Comparison of ENCODE assay signal across 17 cellular contexts in the genomic region with DNA sequence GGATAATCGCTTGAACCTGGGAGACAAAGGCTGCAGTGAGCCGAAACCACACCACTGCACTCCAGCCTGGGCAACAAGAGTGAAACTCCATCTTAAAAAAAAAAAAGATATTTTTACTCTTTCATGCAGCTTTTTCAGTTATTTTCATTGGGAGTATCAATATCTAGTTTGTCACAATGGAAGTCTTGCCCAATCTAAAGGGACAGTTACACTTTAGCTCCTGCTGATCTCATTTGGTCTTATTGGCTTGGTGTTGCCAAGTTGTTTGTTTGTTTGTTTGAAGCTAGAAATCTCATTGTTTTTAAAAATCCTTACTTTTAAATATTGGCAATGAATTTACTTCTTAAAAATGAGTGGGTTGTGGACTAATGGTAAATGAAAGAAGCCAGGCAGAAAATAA. TPM values are rescaled to one million over a fixed set of nuclear protein-coding genes. Genes with fewer than 3 reads are reported as not detected.
DNase-seq lines count a peak whose midpoint lies in the region; ATAC-seq and TF ChIP-seq lines count a peak whose summit lies in the region.
"Had no signal": no experiment of that assay in that cellular context is flagged by ENCODE, and none has a peak within 500 bp of the region (broad histone marks: within the 10 kb centered on the region; RNA-seq: fewer than 3 reads in every experiment).

No MANE protein-coding gene starts in this region.

- in situ Hi-C loops in brain microvascular endothelial cell (cut with HindIII; ENCODE audit: low pct_ligation_motif_present, low sequenced_read_pairs): no loop called here

- H3K4me3 ChIP-seq in brain microvascular endothelial cell (ENCODE audit: low read depth, low read length) (no peak overlapping the region), osteoblast (ENCODE audit: insufficient read depth, low read length) (no peak overlapping the region), tibial nerve (no peak overlapping the region), body of pancreas (no peak overlapping the region)
- H3K4me3 ChIP-seq: GM12878 had no signal

- no peaks in the 10 kb centered on the region for H3K9me3 ChIP-seq in osteoblast (ENCODE audit: low read depth, low read length)
- no peaks in the 10 kb centered on the region for H3K9me3 ChIP-seq in tibial nerve
- no peaks in the 10 kb centered on the region for H3K9me3 ChIP-seq in body of pancreas

- intact Hi-C loops in body of pancreas (cut with DNase I): loop anchor here (10.0 kb wide), 1 partner anchor 49 kb away; no protein-coding TSS in a partner anchor

- peaks cover 37% of the 10 kb centered on the region for H3K4me1 Mint-ChIP-seq in activated T-cell treated with anti-CD3 and anti-CD28 coated beads, Interleukin-2, amount 50 U/mL, for 24 hours (ENCODE audit: low read depth)
- H3K4me1 Mint-ChIP-seq in activated T-cell treated with anti-CD3 and anti-CD28 coated beads, Interleukin-2, amount 50 U/mL, for 4 hours (ENCODE audit: low read depth): peaks cover 5% of the 10 kb centered on the region

- H3K27me3 Mint-ChIP-seq in activated T-cell treated with anti-CD3 and anti-CD28 coated beads, Interleukin-2, amount 50 U/mL, for 24 hours: no peaks in the 10 kb centered on the region
- H3K27me3 Mint-ChIP-seq in activated T-cell treated with anti-CD3 and anti-CD28 coated beads, Interleukin-2, amount 50 U/mL, for 4 hours (ENCODE audit: low read depth): no peaks in the 10 kb centered on the region

- H3K27me3 ChIP-seq in brain microvascular endothelial cell (replicated peaks) (no peaks in the 10 kb centered on the region), osteoblast (ENCODE audit: insufficient read depth, low read length) (no peaks in the 10 kb centered on the region), tibial nerve (no peaks in the 10 kb centered on the region), body of pancreas (no peaks in the 10 kb centered on the region)

- no peak for ATAC-seq in activated T-cell treated with anti-CD3 and anti-CD28 coated beads, Interleukin-2, amount 50 U/mL, for 4 hours
- ATAC-seq in HG02759 (IDR thresholded peaks at IDR 0.05; ENCODE audit: unreplicated experiment) (no peak), body of pancreas (no peak)
- ATAC-seq in stimulated activated naive CD8-positive, alpha-beta T cell treated with anti-CD3 and anti-CD28 coated beads, Interleukin-15, Interleukin-2, amounts not matched to agents 100 U/mL and 50 U/mL, for 24 hours: no peak
- ATAC-seq: GM12878 had no signal

- H2AFZ ChIP-seq in osteoblast (ENCODE audit: low read length): no peak overlapping the region

- H3K27ac ChIP-seq in brain microvascular endothelial cell (peak overlapping the region; percentile 4), osteoblast (ENCODE audit: low read depth, low read length) (peak overlapping the region; percentile 55), tibial nerve (peak overlapping the region; percentile 15 to 80 (median 72)), body of pancreas (no peak overlapping the region)
- H3K27ac ChIP-seq: 22Rv1 had no signal

- no peaks in the 10 kb centered on the region for H4K20me1 ChIP-seq in osteoblast (ENCODE audit: insufficient read depth, low read length)

- no peak for TF ChIP-seq EP300 in tibial nerve (IDR thresholded peaks at IDR 0.05)

- peaks cover 10% of the 10 kb centered on the region for H3K4me1 ChIP-seq in osteoblast (ENCODE audit: insufficient read depth, low read length)
- peaks cover 0 to 12% (median 2%) of the 10 kb centered on the region in 4 donors for H3K4me1 ChIP-seq in tibial nerve
- H3K4me1 ChIP-seq in body of pancreas: no peaks in the 10 kb centered on the region

- TF ChIP-seq CTCF in brain microvascular endothelial cell (IDR thresholded peaks at IDR 0.05; ENCODE audit: low read depth, low read length, missing control alignments) (no peak), osteoblast (IDR thresholded peaks at IDR 0.05; ENCODE audit: extremely low read depth, low read depth, low read length) (no peak), tibial nerve (IDR thresholded peaks at IDR 0.05) (no peak), body of pancreas (IDR thresholded peaks at IDR 0.05) (no peak)

- H3K36me3 ChIP-seq in brain microvascular endothelial cell (replicated peaks) (peaks cover 34% of the 10 kb centered on the region), osteoblast (ENCODE audit: insufficient read depth, low read length) (peaks cover 56% of the 10 kb centered on the region), tibial nerve (peaks cover 0 to 68% (median 0%) of the 10 kb centered on the region in 3 donors), body of pancreas (replicated peaks in 1 of 2; ENCODE audit: insufficient read depth in 1 of 2, low read depth in 2 of 2) (peaks cover 0 to 26% of the 10 kb centered on the region in 2 donors)

- no peak for DNase-seq in activated T-cell treated with anti-CD3 and anti-CD28 coated beads, Interleukin-2, amount 50 U/mL, for 24 hours
- no peak for DNase-seq in activated T-cell treated with anti-CD3 and anti-CD28 coated beads, Interleukin-2, amount 50 U/mL, for 4 hours
- DNase-seq in brain microvascular endothelial cell: no peak
- DNase-seq in osteoblast (ENCODE audit: insufficient read length, low spot score, missing footprints): no peak
- no peak for DNase-seq in tibial nerve (ENCODE audit: low spot score in 2 of 2)
- DNase-seq in body of pancreas: no peak
- DNase-seq in stimulated activated naive CD8-positive, alpha-beta T cell treated with anti-CD3 and anti-CD28 coated beads, Interleukin-15, Interleukin-2, amounts not matched to agents 100 U/mL and 50 U/mL, for 24 hours: no peak
- DNase-seq: C1 segment of cervical spinal cord, DMS79 treated with DMSO at 0.1 percent for 48 hours, GOT3, NCI-H1417, NCI-H1930, NCI-H2171, NCI-H446 had no signal

- H3K9me3 Mint-ChIP-seq in activated T-cell treated with anti-CD3 and anti-CD28 coated beads, Interleukin-2, amount 50 U/mL, for 24 hours: no peaks in the 10 kb centered on the region
- no peaks in the 10 kb centered on the region for H3K9me3 Mint-ChIP-seq in activated T-cell treated with anti-CD3 and anti-CD28 coated beads, Interleukin-2, amount 50 U/mL, for 4 hours

- peak overlapping the region; percentile 56 for H3K27ac Mint-ChIP-seq in activated T-cell treated with anti-CD3 and anti-CD28 coated beads, Interleukin-2, amount 50 U/mL, for 24 hours

- H3K79me2 ChIP-seq in osteoblast (ENCODE audit: insufficient read depth, low read length): peaks cover 2% of the 10 kb centered on the region

- TF ChIP-seq POLR2A in tibial nerve (IDR thresholded peaks at IDR 0.05) (no peak), body of pancreas (IDR thresholded peaks at IDR 0.05) (no peak)

- no peak overlapping the region for H3K4me3 Mint-ChIP-seq in activated T-cell treated with anti-CD3 and anti-CD28 coated beads, Interleukin-2, amount 50 U/mL, for 24 hours
- H3K4me3 Mint-ChIP-seq in activated T-cell treated with anti-CD3 and anti-CD28 coated beads, Interleukin-2, amount 50 U/mL, for 4 hours: no peak overlapping the region

- peak overlapping the region; percentile 29 for H3K4me2 ChIP-seq in osteoblast (ENCODE audit: insufficient read depth, low read length)

- WGBS in tibial nerve, 2 donors: 100% methylated on average over 2 of the region's 2 CpGs
- WGBS in body of pancreas, 2 donors: 94 to 100% methylated on average over 2 of the region's 2 CpGs

- peaks cover 92% of the 10 kb centered on the region for H3K36me3 Mint-ChIP-seq in activated T-cell treated with anti-CD3 and anti-CD28 coated beads, Interleukin-2, amount 50 U/mL, for 24 hours (ENCODE audit: low read depth)
- peaks cover 59% of the 10 kb centered on the region for H3K36me3 Mint-ChIP-seq in activated T-cell treated with anti-CD3 and anti-CD28 coated beads, Interleukin-2, amount 50 U/mL, for 4 hours (ENCODE audit: insufficient read depth)

RNA-seq across cellular contexts. Expression of a gene that starts 24.7 kb away (rescaled TPM):
- 10 to 100 TPM in 2 of 3 donors, 1 to 10 TPM in 1; 9.6 to 13.7 (median 11.1) TPM for total RNA-seq in activated T-cell treated with anti-CD3 and anti-CD28 coated beads, Interleukin-2, amount 50 U/mL, for 4 hours
- total RNA-seq in osteoblast: 19.9 and 21.8 TPM in 2 replicates
- total RNA-seq in tibial nerve: 10 to 100 TPM; 10.1 to 25.1 (median 19.5) TPM
- 10 to 100 TPM in 1 of 2 donors, 1 to 10 TPM in 1; 8.3 to 11.2 TPM for total RNA-seq in body of pancreas

RNA-seq across cellular contexts. Expression of a gene that starts 55.1 kb away (rescaled TPM):
- 100 to 1,000 TPM; 258 to 292 (median 288) TPM for total RNA-seq in activated T-cell treated with anti-CD3 and anti-CD28 coated beads, Interleukin-2, amount 50 U/mL, for 4 hours
- 119 and 126 TPM in 2 replicates for total RNA-seq in osteoblast
- total RNA-seq in tibial nerve: 100 to 1,000 TPM; 106 to 166 (median 127) TPM
- 100 to 1,000 TPM; 113 to 177 TPM for total RNA-seq in body of pancreas

RNA-seq across cellular contexts. Expression of a gene that starts 55.2 kb away (rescaled TPM):
- 10 to 100 TPM; 13.5 to 32.1 (median 24.5) TPM for total RNA-seq in activated T-cell treated with anti-CD3 and anti-CD28 coated beads, Interleukin-2, amount 50 U/mL, for 4 hours
- total RNA-seq in osteoblast (17.7 and 20.9 TPM in 2 replicates), tibial nerve (10 to 100 TPM; 23.4 to 43.1 (median 37.1) TPM), body of pancreas (10 to 100 TPM; 29.0 to 45.7 TPM)

Comparison
In these comparisons a context has a peak if more than half of its experiments do, and no peak if none do; other contexts are left out.
1. H3K27ac ChIP-seq: peak in brain microvascular endothelial cell (single experiment), osteoblast (single experiment) and tibial nerve (4 of 4); none in body of pancreas (0 of 4).